9 cellular contexts compared by ENCODE assay signal in genomic region chr2:173884403-173884802, GRCh38.
DNase-seq lines count a peak whose midpoint lies in the region; ATAC-seq and TF ChIP-seq lines count a peak whose summit lies in the region.
"Had no signal": no experiment of that assay in that cellular context is flagged by ENCODE, and none has a peak within 500 bp of the region (broad histone marks: within the 10 kb centered on the region; RNA-seq: fewer than 3 reads in every experiment).

No MANE protein-coding gene starts in this region.

- peaks cover 0 to 11% (median 0%) of the 10 kb centered on the region in 4 donors for H3K9me3 ChIP-seq in Peyer's patch
- H3K9me3 ChIP-seq in lower lobe of right lung: peaks cover 5% of the 10 kb centered on the region

- H3K27ac ChIP-seq in Peyer's patch (no peak overlapping the region), lower lobe of right lung (peak overlapping the region; percentile 21)

- H3K27me3 ChIP-seq in Peyer's patch (no peaks in the 10 kb centered on the region), lower lobe of right lung (ENCODE audit: low read depth) (no peaks in the 10 kb centered on the region)

- no peak overlapping the region for H3K4me3 ChIP-seq in Peyer's patch
- no peak overlapping the region for H3K4me3 ChIP-seq in lower lobe of right lung

- H3K36me3 ChIP-seq in Peyer's patch: no peaks in the 10 kb centered on the region
- H3K36me3 ChIP-seq in lower lobe of right lung: no peaks in the 10 kb centered on the region

- DNase-seq in 8988T: peak; percentile 37
- peak; percentile 66 for DNase-seq in ELR (ENCODE audit: low read depth)
- DNase-seq in Peyer's patch: peak in 2 of 3 donors; percentile 29 to 79
- DNase-seq in cerebellum (ENCODE audit: low spot score): peak; percentile 12
- peak; percentile 69 for DNase-seq in lower lobe of right lung
- DNase-seq in NCI-H345 (lab: John Stamatoyannopoulos, UW): no peak

- intact Hi-C loops in lower lobe of right lung (cut with DNase I): no loop called here

- ATAC-seq in lower lobe of right lung: peak; percentile 82 to 83
- no peak for ATAC-seq in GM19351 (IDR thresholded peaks at IDR 0.05; ENCODE audit: unreplicated experiment)
- no peak for ATAC-seq in HG02840 (IDR thresholded peaks at IDR 0.05; ENCODE audit: low FRiP score, unreplicated experiment)
- ATAC-seq: stimulated activated naive CD8-positive, alpha-beta T cell treated with anti-CD3 and anti-CD28 coated beads, Interleukin-15, amount 100 ng/mL, for 72 hours had no signal

- peak in 5 of 6 experiments; percentile 34 to 65 (median 60) for TF ChIP-seq CTCF in Peyer's patch (IDR thresholded peaks at IDR 0.05)
- TF ChIP-seq CTCF in lower lobe of right lung (IDR thresholded peaks at IDR 0.05): peak; percentile 77

- no peaks in the 10 kb centered on the region for H3K4me1 ChIP-seq in Peyer's patch
- peaks cover 7% of the 10 kb centered on the region for H3K4me1 ChIP-seq in lower lobe of right lung

- no peak for TF ChIP-seq POLR2A in Peyer's patch (IDR thresholded peaks at IDR 0.05)

Comparison
In these comparisons a context has a peak if more than half of its experiments do, and no peak if none do; other contexts are left out.
1. ATAC-seq: peak in lower lobe of right lung (2 of 2); none in GM19351 (single experiment) and HG02840 (single experiment).